In the genomic region with DNA sequence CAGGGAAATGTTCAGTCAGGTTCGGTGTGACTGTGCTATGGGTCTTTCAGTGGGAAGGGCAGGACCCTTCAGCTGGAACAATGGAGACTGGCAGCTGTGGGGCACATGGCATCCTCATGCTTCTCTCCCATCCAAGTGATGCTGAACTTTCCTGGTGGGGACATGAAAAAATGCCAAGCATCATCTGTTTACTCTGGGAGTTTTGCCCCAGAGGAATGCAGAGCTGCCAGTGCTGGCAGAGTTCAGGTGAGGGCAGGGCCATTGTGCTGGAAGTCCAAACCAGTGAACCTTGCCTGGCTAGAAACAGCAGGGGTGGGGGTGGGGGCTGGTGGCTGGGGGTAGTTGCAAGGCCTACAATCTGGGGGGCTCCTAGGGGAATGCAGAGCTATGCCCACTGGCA, we compare ENCODE assay signal across 22 cellular contexts.
"Had no signal": no experiment of that assay in that cellular context is flagged by ENCODE, and none has a peak within 500 bp of the region (broad histone marks: within the 10 kb centered on the region; RNA-seq: fewer than 3 reads in every experiment).

No MANE protein-coding gene starts in this region.

- H3K27me3 Mint-ChIP-seq: dendritic cell treated with granulocyte-macrophage colony-stimulating factor and Interleukin-4, amounts not matched to agents 40 ng/mL and 50 ng/mL, for 4 days; effector memory CD8-positive, alpha-beta T cell; naive thymus-derived CD4-positive, alpha-beta T cell had no signal

- H3K4me3 Mint-ChIP-seq: dendritic cell treated with granulocyte-macrophage colony-stimulating factor and Interleukin-4, amounts not matched to agents 40 ng/mL and 50 ng/mL, for 4 days; effector memory CD8-positive, alpha-beta T cell; endodermal cell; naive thymus-derived CD4-positive, alpha-beta T cell had no signal

- H3K27ac ChIP-seq: colonic mucosa, epithelial cell of prostate, esophagus muscularis mucosa, foreskin keratinocyte, heart right ventricle, left lung, lower lobe of right lung had no signal

- H3K4me1 ChIP-seq: colonic mucosa, left lung, lower lobe of right lung had no signal

- H3K27me3 ChIP-seq: colonic mucosa, esophagus muscularis mucosa, foreskin keratinocyte, heart right ventricle, left lung had no signal

- H3K4me1 Mint-ChIP-seq: endodermal cell; naive thymus-derived CD4-positive, alpha-beta T cell had no signal

- ATAC-seq: effector memory CD8-positive, alpha-beta T cell; foreskin keratinocyte; heart right ventricle; left cardiac atrium; left lung; left ventricle myocardium superior; lower lobe of right lung; naive thymus-derived CD4-positive, alpha-beta T cell had no signal

- H3K27ac Mint-ChIP-seq: dendritic cell treated with granulocyte-macrophage colony-stimulating factor and Interleukin-4, amounts not matched to agents 40 ng/mL and 50 ng/mL, for 4 days; effector memory CD8-positive, alpha-beta T cell; endodermal cell; naive thymus-derived CD4-positive, alpha-beta T cell had no signal

- H3K36me3 Mint-ChIP-seq: naive thymus-derived CD4-positive, alpha-beta T cell had no signal

- H3K9me3 Mint-ChIP-seq: endodermal cell had no signal

- H3K9me3 ChIP-seq: colonic mucosa, lower lobe of right lung had no signal

- H3K4me3 ChIP-seq: colonic mucosa, esophagus muscularis mucosa, heart right ventricle, left lung, lower lobe of right lung had no signal

- H3K36me3 ChIP-seq: colonic mucosa, esophagus muscularis mucosa, heart right ventricle, left lung, lower lobe of right lung had no signal

- DNase-seq: colonic mucosa; cortex of kidney; effector CD8-positive, alpha-beta T cell; effector memory CD8-positive, alpha-beta T cell; endodermal cell; foreskin keratinocyte; glutamatergic neuron; head of caudate nucleus; heart right ventricle; hippocampal formation; kidney; kidney glomerular epithelial cell; left cardiac atrium; left ventricle myocardium superior; lower lobe of right lung; mesendoderm; midbrain; naive thymus-derived CD4-positive, alpha-beta T cell had no signal
